17 cellular contexts compared by ENCODE assay signal in genomic region chrX:130179170-130179569, GRCh38. TPM values are rescaled to one million over a fixed set of nuclear protein-coding genes. Genes with fewer than 3 reads are reported as not detected.
DNase-seq lines count a peak whose midpoint lies in the region; ATAC-seq, FAIRE-seq and TF ChIP-seq lines count a peak whose summit lies in the region.
"Had no signal": no experiment of that assay in that cellular context is flagged by ENCODE, and none has a peak within 500 bp of the region (broad histone marks: within the 10 kb centered on the region; RNA-seq: fewer than 3 reads in every experiment).

No MANE protein-coding gene starts in this region.

- peaks cover 36% of the 10 kb centered on the region for H3K4me1 Mint-ChIP-seq in central memory CD8-positive, alpha-beta T cell
- H3K4me1 Mint-ChIP-seq in osteocyte (ENCODE audit: unreplicated experiment): peaks cover 12% of the 10 kb centered on the region
- H3K4me1 Mint-ChIP-seq: H9 had no signal

- H3K36me3 Mint-ChIP-seq in central memory CD8-positive, alpha-beta T cell (ENCODE audit: insufficient read depth): peaks cover 12% of the 10 kb centered on the region
- H3K36me3 Mint-ChIP-seq in osteocyte (ENCODE audit: unreplicated experiment): no peaks in the 10 kb centered on the region

- H3K4me3 Mint-ChIP-seq in central memory CD8-positive, alpha-beta T cell: no peak overlapping the region
- H3K4me3 Mint-ChIP-seq in osteocyte (ENCODE audit: unreplicated experiment): no peak overlapping the region
- H3K4me3 Mint-ChIP-seq: H9 had no signal

- no peak for TF ChIP-seq CTCF in osteocyte (IDR thresholded peaks at IDR 0.05)

- H3K27ac Mint-ChIP-seq in central memory CD8-positive, alpha-beta T cell (ENCODE audit: low read depth): peak overlapping the region; percentile 72
- no peak overlapping the region for H3K27ac Mint-ChIP-seq in osteocyte (ENCODE audit: unreplicated experiment)
- H3K27ac Mint-ChIP-seq: H9 had no signal

- no peak for ATAC-seq in central memory CD8-positive, alpha-beta T cell (replicated peaks; ENCODE audit: extremely low read depth, poor library complexity, severe bottlenecking)
- ATAC-seq in GM19351 (IDR thresholded peaks at IDR 0.05; ENCODE audit: unreplicated experiment): no peak
- ATAC-seq: lower lobe of right lung had no signal

- FAIRE-seq in GM12892 (lab: Jason Lieb, UNC): no peak

- DNase-seq in activated CD8-positive, alpha-beta memory T cell treated with anti-CD3 and anti-CD28 coated beads for 24 hours: peak; percentile 51
- DNase-seq in activated CD8-positive, alpha-beta memory T cell treated with anti-CD3 and anti-CD28 coated beads, Interleukin-2, amount 50 U/mL, for 4 hours: no peak
- DNase-seq in NCI-H69 (lab: John Stamatoyannopoulos, UW) (peak; percentile 58), osteocyte (ENCODE audit: extremely low spot score, unreplicated experiment) (peak; percentile 53), T-helper 9 cell (no peak), GM12892 (ENCODE audit: insufficient read length) (no peak)
- no peak for DNase-seq in central memory CD8-positive, alpha-beta T cell (ENCODE audit: low spot score in 2 of 2)
- DNase-seq: DMS153, H9, hippocampal formation, lower lobe of right lung, NCI-H1105, NCI-H2081 treated with DMSO at 0.1 percent for 48 hours, NCI-H510A, uterus had no signal

- no peaks in the 10 kb centered on the region for H3K9me3 Mint-ChIP-seq in central memory CD8-positive, alpha-beta T cell
- H3K9me3 Mint-ChIP-seq in osteocyte (ENCODE audit: unreplicated experiment): peaks cover 6% of the 10 kb centered on the region

- no peak for TF ChIP-seq POLR2A in GM12892 (IDR thresholded peaks at IDR 0.05; ENCODE audit: low read depth, low read length)

- no peaks in the 10 kb centered on the region for H3K27me3 Mint-ChIP-seq in central memory CD8-positive, alpha-beta T cell
- no peaks in the 10 kb centered on the region for H3K27me3 Mint-ChIP-seq in osteocyte (ENCODE audit: unreplicated experiment)

RNA-seq across cellular contexts. Expression of gene RAB33A, which starts 7.4 kb away (rescaled TPM):
- 3.6 and 4.1 TPM in 2 replicates for total RNA-seq in osteocyte
- polyA plus RNA-seq in GM12892 (2012; ENCODE audit: missing spikeins): 21.6 TPM
- polyA plus RNA-seq: keratinocyte had no signal

RNA-seq across cellular contexts. Expression of gene AIFM1, which starts 13.5 kb away (rescaled TPM):
- total RNA-seq in osteocyte: 27.7 and 31.2 TPM in 2 replicates
- polyA plus RNA-seq in GM12892 (2012; ENCODE audit: missing spikeins): 50.1 TPM

Comparison
In these comparisons a context has a peak if more than half of its experiments do, and no peak if none do; other contexts are left out.
1. DNase-seq: peak in activated CD8-positive, alpha-beta memory T cell treated with anti-CD3 and anti-CD28 coated beads for 24 hours (single experiment), NCI-H69 (single experiment) and osteocyte (single experiment); none in activated CD8-positive, alpha-beta memory T cell treated with anti-CD3 and anti-CD28 coated beads, Interleukin-2, amount 50 U/mL, for 4 hours (single experiment), central memory CD8-positive, alpha-beta T cell (0 of 2), T-helper 9 cell (single experiment) and GM12892 (single experiment).